8 cellular contexts compared by ENCODE assay signal in the genomic region with DNA sequence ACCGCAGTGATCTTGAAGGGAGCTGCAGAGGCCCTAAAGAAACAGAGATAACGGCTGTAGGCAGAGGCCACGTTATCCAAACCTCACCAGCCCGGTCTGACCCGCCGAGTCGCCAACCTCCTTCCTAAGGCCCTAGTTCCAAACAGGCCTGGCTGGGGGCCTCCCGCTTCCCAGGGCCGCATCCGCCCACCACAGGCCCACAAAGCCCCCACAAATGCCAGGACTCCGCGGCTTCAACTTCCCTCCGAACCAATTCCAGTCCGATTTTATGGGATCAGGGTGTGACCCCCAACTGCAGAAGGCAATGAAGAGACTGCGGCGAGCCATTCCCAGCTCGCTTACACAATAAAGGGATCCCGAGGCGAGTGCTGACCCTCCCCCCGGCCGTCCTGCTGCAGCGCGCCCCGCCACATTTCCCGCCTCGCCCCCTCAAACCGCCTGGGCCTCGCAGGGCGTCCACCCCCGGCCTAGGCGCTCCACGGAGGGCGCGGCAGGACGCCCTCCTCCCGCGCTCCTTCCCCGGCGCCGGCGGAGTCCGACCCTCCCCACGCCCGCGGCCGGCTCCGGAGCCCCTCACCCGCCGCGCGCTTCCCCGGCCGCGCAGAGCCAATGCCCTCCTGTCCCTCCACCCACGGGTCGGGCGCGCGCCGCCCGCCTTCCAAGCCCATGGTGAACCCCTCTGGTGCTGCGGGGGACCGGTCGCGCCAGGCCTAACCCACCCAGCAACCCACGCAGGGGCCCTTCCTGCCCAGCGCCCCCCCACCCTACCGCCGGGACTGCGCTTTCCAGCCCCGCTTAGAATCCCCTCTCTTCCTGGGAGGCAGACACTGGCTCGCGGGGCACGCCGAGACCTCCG. TPM values are rescaled to one million over a fixed set of nuclear protein-coding genes. Genes with fewer than 3 reads are reported as not detected.
A peak's percentile ranks its signal among the peaks of the same experiment; 100 is the strongest.
DNase-seq lines count a peak whose midpoint lies in the region; ATAC-seq and TF ChIP-seq lines count a peak whose summit lies in the region.

No MANE protein-coding gene starts in this region.

- H3K9me3 ChIP-seq in SJSA1 (replicated peaks) (no peaks in the 10 kb centered on the region), breast epithelium (no peaks in the 10 kb centered on the region)

- H3K27ac ChIP-seq in SJSA1: peak overlapping the region; percentile 42
- H3K27ac ChIP-seq in breast epithelium: peak overlapping the region; percentile 91 to 96
- H3K27ac ChIP-seq in skin epidermis: peak overlapping the region in 18 of 21 experiments; percentile 23 to 84 (median 71)

- TF ChIP-seq POLR2A in breast epithelium (IDR thresholded peaks at IDR 0.05): no peak

- H3K4me3 ChIP-seq in SJSA1: peak overlapping the region; percentile 84
- H3K4me3 ChIP-seq in breast epithelium: peak overlapping the region; percentile 81 to 97 (median 87)
- H3K4me3 ChIP-seq in skin epidermis: peak overlapping the region; percentile 62 to 93 (median 73)

- intact Hi-C loops in breast epithelium (cut with DNase I; ENCODE audit: low total_unique reads): no loop called here

- peaks cover 3% of the 10 kb centered on the region; the same call in 1 of the 2 replicates for H3K36me3 ChIP-seq in SJSA1
- H3K36me3 ChIP-seq in breast epithelium: no peaks in the 10 kb centered on the region

- DNase-seq in NCI-H1694 (lab: John Stamatoyannopoulos, UW) (peak; percentile 19), NCI-H1694 treated with DMSO at 0.1 percent for 48 hours (lab: John Stamatoyannopoulos, UW) (no peak), SJSA1 (ENCODE audit: low read depth in 1 of 2, low spot score in 2 of 2) (no peak), breast epithelium (ENCODE audit: low spot score in 2 of 2) (no peak), inferior parietal cortex (ENCODE audit: extremely low spot score) (peak; percentile 14)

- H3K27me3 ChIP-seq in SJSA1 (replicated peaks) (no peaks in the 10 kb centered on the region), breast epithelium (no peaks in the 10 kb centered on the region)

- ATAC-seq in GM19351 (IDR thresholded peaks at IDR 0.05; ENCODE audit: unreplicated experiment): no peak
- ATAC-seq in HG02973 (IDR thresholded peaks at IDR 0.05; ENCODE audit: unreplicated experiment): no peak

- TF ChIP-seq CTCF in breast epithelium (IDR thresholded peaks at IDR 0.05): peak in 1 of 3 donors; percentile 10

- peaks cover 13% of the 10 kb centered on the region for H3K4me1 ChIP-seq in SJSA1 (replicated peaks)
- H3K4me1 ChIP-seq in breast epithelium: no peaks in the 10 kb centered on the region

RNA-seq across cellular contexts. Expression of gene MYH10, which starts 0.9 kb away (rescaled TPM):
- total RNA-seq in SJSA1 (2014; rRNA removed; shearing (Covaris generic)): 122 and 150 TPM in 2 replicates
- total RNA-seq in breast epithelium: 10 to 100 TPM; 46.2 to 54.7 (median 46.7) TPM

Comparison
In these comparisons a context has a peak if more than half of its experiments do, and no peak if none do; other contexts are left out.
1. DNase-seq: peak in NCI-H1694 (single experiment) and inferior parietal cortex (single experiment); none in NCI-H1694 treated with DMSO at 0.1 percent for 48 hours (single experiment), SJSA1 (0 of 2) and breast epithelium (0 of 2).
2. H3K27ac ChIP-seq: peak in every context shown above with its lines; median percentile 94 in breast epithelium; 71 in skin epidermis; 42 in SJSA1.
3. Peak in every context shown above with its lines, with median percentiles within 50 percentile points of each other: H3K4me3 ChIP-seq.